ENCODE assay signal across 1 cellular context in genomic region chr2:120546077-120546864, GRCh38.
TF ChIP-seq lines count a peak whose summit lies in the region.

No MANE protein-coding gene starts in this region.

TF ChIP-seq in HepG2, 621 proteins besides CTCF, POLR2A, EP300 and RAD21 (continued from another document and continues in another):
- peak; percentile 89 for TF ChIP-seq NFAT5 (CRISPR knock-in tag; IDR thresholded peaks at IDR 0.05)
- peak; percentile 72 for TF ChIP-seq ZNF546 (CRISPR knock-in tag; conservative IDR thresholded peaks at IDR 0.05)
- TF ChIP-seq RXRB (CRISPR knock-in tag; IDR thresholded peaks at IDR 0.05; ENCODE audit: borderline replicate concordance), result peak; percentile 73
- TF ChIP-seq ZNF510 (CRISPR knock-in tag; IDR thresholded peaks at IDR 0.05; ENCODE audit: low read depth), result peak; percentile 97
- TF ChIP-seq ZBTB43 (CRISPR knock-in tag; conservative IDR thresholded peaks at IDR 0.05), result peak; percentile 49; the same call in 1 of the 2 replicates
- 0 out of 2 replicates have a peak, but pooled peaks have one; percentile 65 for TF ChIP-seq MYNN (CRISPR knock-in tag; IDR thresholded peaks at IDR 0.05; ENCODE audit: low read depth)
- TF ChIP-seq SMC3 (IDR thresholded peaks at IDR 0.05; ENCODE audit: low read length), result 0 out of 2 replicates have a peak, but pooled peaks have one; percentile 27
- peak; percentile 51; the same call in 1 of the 2 replicates for TF ChIP-seq HOMEZ (CRISPR knock-in tag; IDR thresholded peaks at IDR 0.05; ENCODE audit: low read depth)
- 0 out of 2 replicates have a peak, but pooled peaks have one; percentile 50 for TF ChIP-seq STAT5B (CRISPR knock-in tag; IDR thresholded peaks at IDR 0.05)
- peak; percentile 73; the same call in 1 of the 2 replicates for TF ChIP-seq XBP1 (CRISPR knock-in tag; IDR thresholded peaks at IDR 0.05)
- peak; percentile 83 for TF ChIP-seq ZNF607 (CRISPR knock-in tag; IDR thresholded peaks at IDR 0.05; ENCODE audit: borderline replicate concordance)
- TF ChIP-seq ZNF570 (CRISPR knock-in tag; IDR thresholded peaks at IDR 0.05; ENCODE audit: borderline replicate concordance), result no peak
- TF ChIP-seq NCOA1 (CRISPR knock-in tag; IDR thresholded peaks at IDR 0.05), result peak; percentile 89
- TF ChIP-seq THRA (CRISPR knock-in tag; IDR thresholded peaks at IDR 0.05; ENCODE audit: borderline replicate concordance), result peak; percentile 68; the same call in 1 of the 2 replicates
- TF ChIP-seq RFXAP (CRISPR knock-in tag; IDR thresholded peaks at IDR 0.05; ENCODE audit: borderline replicate concordance), result peak; percentile 82; the same call in 1 of the 2 replicates
- TF ChIP-seq ARNT2 (CRISPR knock-in tag; IDR thresholded peaks at IDR 0.05; ENCODE audit: low read depth), result peak; percentile 82
- peak; percentile 62; the same call in 1 of the 2 replicates for TF ChIP-seq ZBTB10 (CRISPR knock-in tag; IDR thresholded peaks at IDR 0.05; ENCODE audit: borderline replicate concordance)
- no peak for TF ChIP-seq ZBTB1 (CRISPR knock-in tag; IDR thresholded peaks at IDR 0.05; ENCODE audit: borderline replicate concordance)
- no peak for TF ChIP-seq CENPT (CRISPR knock-in tag; IDR thresholded peaks at IDR 0.05; ENCODE audit: low read depth)
- peak; percentile 92 for TF ChIP-seq DBP (CRISPR knock-in tag; IDR thresholded peaks at IDR 0.05; ENCODE audit: not compliant biosample characterization)
- no peak for TF ChIP-seq PRDM4 (CRISPR knock-in tag; IDR thresholded peaks at IDR 0.05; ENCODE audit: borderline replicate concordance)
- TF ChIP-seq HNF4G (IDR thresholded peaks at IDR 0.05; ENCODE audit: borderline replicate concordance, low read depth, low read length), result peak; percentile 80
- peak; percentile 95 for TF ChIP-seq HNF4G (CRISPR knock-in tag; IDR thresholded peaks at IDR 0.05; ENCODE audit: borderline replicate concordance, low read depth)
- TF ChIP-seq ZBTB44 (CRISPR knock-in tag; IDR thresholded peaks at IDR 0.05), result no peak
- TF ChIP-seq ZNF562 (CRISPR knock-in tag; IDR thresholded peaks at IDR 0.05; ENCODE audit: borderline replicate concordance), result no peak; the same call in 1 of the 2 replicates
- TF ChIP-seq HOXA7 (CRISPR knock-in tag; IDR thresholded peaks at IDR 0.05), result no peak
- no peak; the same call in 1 of the 2 replicates for TF ChIP-seq MXD3 (CRISPR knock-in tag; IDR thresholded peaks at IDR 0.05)
- peak; percentile 97 for TF ChIP-seq TBX2 (CRISPR knock-in tag; IDR thresholded peaks at IDR 0.05; ENCODE audit: borderline replicate concordance)
- peak; percentile 94 for TF ChIP-seq JUND (CRISPR knock-in tag; IDR thresholded peaks at IDR 0.05)
- TF ChIP-seq ZKSCAN1 (IDR thresholded peaks at IDR 0.05; ENCODE audit: low read length), result 0 out of 2 replicates have a peak, but pooled peaks have one; percentile 47
- TF ChIP-seq ZNF512 (CRISPR knock-in tag; IDR thresholded peaks at IDR 0.05), result peak; percentile 77; the same call in 1 of the 2 replicates
- TF ChIP-seq HCFC1 (IDR thresholded peaks at IDR 0.05; ENCODE audit: low read depth, low read length), result no peak
- TF ChIP-seq IRX3 (CRISPR knock-in tag; IDR thresholded peaks at IDR 0.05; ENCODE audit: borderline replicate concordance, low read depth), result peak; percentile 48; the same call in 1 of the 2 replicates
